6 cellular contexts compared by ENCODE assay signal in the genomic region with DNA sequence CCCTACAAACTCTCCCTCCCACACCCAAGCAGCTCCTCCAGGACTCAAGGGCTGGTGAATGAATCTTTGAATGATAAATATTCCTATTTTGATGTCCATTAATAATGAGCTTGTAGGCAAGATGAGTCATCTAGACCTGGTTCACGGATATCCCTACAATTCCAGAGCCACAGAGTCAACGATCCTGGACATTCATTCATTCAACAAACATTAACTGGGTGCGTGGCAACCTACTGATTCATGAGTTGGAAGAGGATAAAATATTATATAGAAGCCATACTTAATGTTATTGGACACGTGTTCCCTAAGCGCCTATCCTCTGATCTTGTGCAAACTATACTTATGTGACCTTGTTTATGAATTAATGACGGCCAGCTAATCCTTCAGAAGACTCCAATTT. TPM values are rescaled to one million over a fixed set of nuclear protein-coding genes. Genes with fewer than 3 reads are reported as not detected.
DNase-seq lines count a peak whose midpoint lies in the region; ATAC-seq and TF ChIP-seq lines count a peak whose summit lies in the region.

No MANE protein-coding gene starts in this region.

- H3K4me3 ChIP-seq in astrocyte of the cerebellum (ENCODE audit: low read depth, low read length) = peak overlapping the region; percentile 58
- H3K4me3 ChIP-seq in neuron (ENCODE audit: low read length) = peak overlapping the region; percentile 52

- H3K9me3 ChIP-seq in neuron (ENCODE audit: low read length) = no peaks in the 10 kb centered on the region

- H3K27me3 ChIP-seq in neuron (ENCODE audit: insufficient read depth, low read length) = no peaks in the 10 kb centered on the region

- H3K36me3 ChIP-seq in neuron (ENCODE audit: insufficient read depth, low read length) = no peaks in the 10 kb centered on the region

- peak overlapping the region; percentile 43 for H2AFZ ChIP-seq in neuron (ENCODE audit: low read depth, low read length)

- in situ Hi-C loops in astrocyte of the cerebellum (cut with HindIII; ENCODE audit: low sequenced_read_pairs) = loop anchor here (5.0 kb wide), 2 partner anchors 53 to 97 kb away; no protein-coding TSS in a partner anchor

- no peak for TF ChIP-seq CTCF in astrocyte of the cerebellum (IDR thresholded peaks at IDR 0.05; ENCODE audit: low read depth, low read length, missing control alignments)

- DNase-seq in HK-2 (ENCODE audit: unreplicated experiment) (peak; percentile 48), astrocyte of the cerebellum (ENCODE audit: low read depth) (no peak), occipital lobe (lab: John Stamatoyannopoulos, UW) (no peak)

- H3K4me1 ChIP-seq in neuron (ENCODE audit: insufficient read depth, low read length) = peaks cover 11% of the 10 kb centered on the region

- ATAC-seq in GM18861 (IDR thresholded peaks at IDR 0.05; ENCODE audit: unreplicated experiment) = no peak
- no peak for ATAC-seq in HG03354 (IDR thresholded peaks at IDR 0.05; ENCODE audit: poor library complexity, severe bottlenecking, unreplicated experiment)

RNA-seq across cellular contexts. Expression of gene OTUB2, which starts 0.4 kb away (rescaled TPM):
- 5.6 TPM for total RNA-seq in occipital lobe

RNA-seq across cellular contexts. Expression of gene CCDC197, which starts 28.6 kb away (rescaled TPM):
- total RNA-seq in occipital lobe = not detected

RNA-seq across cellular contexts. Expression of gene ASB2, which starts 49.4 kb away (rescaled TPM):
- total RNA-seq in occipital lobe = not detected

RNA-seq across cellular contexts. Expression of gene DDX24, which starts 55.3 kb away (rescaled TPM):
- 110 TPM for total RNA-seq in occipital lobe

RNA-seq across cellular contexts. Expression of gene IFI27L1, which starts 55.4 kb away (rescaled TPM):
- 5.0 TPM for total RNA-seq in occipital lobe
